1 cellular context compared by ENCODE assay signal in the genomic region with DNA sequence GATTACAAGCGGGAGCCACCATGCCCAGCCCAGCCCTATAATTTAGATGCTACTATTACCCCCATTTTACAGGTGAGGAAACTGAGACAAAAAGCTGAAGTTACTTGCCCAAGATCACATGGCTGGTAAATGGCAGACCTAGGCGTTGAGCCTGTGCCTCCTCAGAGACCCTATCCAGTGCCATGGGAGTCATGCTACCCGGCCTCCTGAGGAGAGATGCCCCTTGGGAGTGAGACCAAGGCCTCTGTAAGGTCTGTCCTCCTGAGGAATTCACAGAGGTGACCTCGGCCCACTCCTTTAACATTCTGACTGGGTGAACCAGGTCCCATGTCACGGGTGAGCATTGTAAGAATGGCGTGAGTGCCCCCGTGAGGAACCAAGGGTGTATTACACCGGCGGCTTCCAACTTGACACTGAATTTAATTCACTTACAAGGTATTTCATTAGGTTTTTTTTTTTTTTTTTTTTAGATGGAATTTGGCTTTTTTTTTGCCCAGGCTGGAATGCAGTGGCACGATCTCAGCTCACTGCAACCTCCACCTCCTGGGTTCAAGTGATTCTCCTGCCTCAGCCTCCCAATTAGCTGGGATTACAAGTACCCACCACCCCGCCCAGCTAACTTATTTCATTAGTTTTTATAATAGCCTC.
TF ChIP-seq lines count a peak whose summit lies in the region.

No MANE protein-coding gene starts in this region.

TF ChIP-seq in K562, 482 proteins besides CTCF, POLR2A, EP300 and RAD21 (continued from another document):
- TF ChIP-seq, protein P1, sequence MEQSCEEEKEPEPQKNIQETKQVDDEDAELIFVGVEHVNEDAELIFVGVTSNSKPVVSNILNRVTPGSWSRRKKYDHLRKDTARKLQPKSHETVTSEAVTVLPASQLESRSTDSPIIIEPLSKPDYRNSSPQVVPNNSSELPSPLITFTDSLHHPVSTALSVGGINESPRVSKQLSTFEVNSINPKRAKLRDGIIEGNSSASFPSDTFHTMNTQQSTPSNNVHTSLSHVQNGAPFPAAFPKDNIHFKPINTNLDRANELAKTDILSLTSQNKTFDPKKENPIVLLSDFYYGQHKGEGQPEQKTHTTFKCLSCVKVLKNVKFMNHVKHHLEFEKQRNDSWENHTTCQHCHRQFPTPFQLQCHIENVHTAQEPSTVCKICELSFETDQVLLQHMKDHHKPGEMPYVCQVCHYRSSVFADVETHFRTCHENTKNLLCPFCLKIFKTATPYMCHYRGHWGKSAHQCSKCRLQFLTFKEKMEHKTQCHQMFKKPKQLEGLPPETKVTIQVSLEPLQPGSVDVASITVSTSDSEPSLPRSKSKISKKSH (CRISPR knock-in tag; IDR thresholded peaks at IDR 0.05), result no peak
- TF ChIP-seq TAF7 (tag; IDR thresholded peaks at IDR 0.05) (no peak), ERF (CRISPR knock-in tag; IDR thresholded peaks at IDR 0.05) (no peak), CHD2 (IDR thresholded peaks at IDR 0.05; ENCODE audit: low read depth, low read length) (no peak), HDAC2 (IDR thresholded peaks at IDR 0.05) (peak; percentile 63; the same call in 1 of the 2 replicates), ESRRA (IDR thresholded peaks at IDR 0.05; ENCODE audit: borderline replicate concordance, low read depth) (peak; percentile 94), ADNP (tag; IDR thresholded peaks at IDR 0.05) (peak; percentile 80), POLR2AphosphoS5 (IDR thresholded peaks at IDR 0.05; ENCODE audit: control insufficient read depth, insufficient read depth, low read depth, low read length) (no peak), RBM25 (IDR thresholded peaks at IDR 0.05; ENCODE audit: low read depth, low read length, severe bottlenecking) (peak; percentile 81), ZNF384 (IDR thresholded peaks at IDR 0.05; ENCODE audit: low read depth, low read length) (peak; percentile 74), SMARCE1 (IDR thresholded peaks at IDR 0.05) (no peak), ZNF830 (CRISPR knock-in tag; IDR thresholded peaks at IDR 0.05) (no peak), ZKSCAN8 (CRISPR knock-in tag; IDR thresholded peaks at IDR 0.05) (no peak), TOE1 (IDR thresholded peaks at IDR 0.05; ENCODE audit: borderline replicate concordance) (no peak), TOE1 (CRISPR knock-in tag; IDR thresholded peaks at IDR 0.05; ENCODE audit: borderline replicate concordance, low read depth) (no peak), RBM22 (IDR thresholded peaks at IDR 0.05; ENCODE audit: low read depth, low read length, poor library complexity, severe bottlenecking) (no peak), CBFB (CRISPR knock-in tag; IDR thresholded peaks at IDR 0.05) (no peak), GTF2F1 (IDR thresholded peaks at IDR 0.05; ENCODE audit: low read depth, low read length) (no peak), NCOA1 (IDR thresholded peaks at IDR 0.05; ENCODE audit: low read depth) (no peak), KDM1A (IDR thresholded peaks at IDR 0.05) (peak in 1 of 2 experiments; percentile 61; a peak in 3 of 4 replicates), SUPT5H (IDR thresholded peaks at IDR 0.05) (no peak), FOXP1 (CRISPR knock-in tag; IDR thresholded peaks at IDR 0.05) (no peak), STAG1 (CRISPR knock-in tag; IDR thresholded peaks at IDR 0.05; ENCODE audit: borderline replicate concordance) (peak; percentile 54; the same call in 1 of the 2 replicates), POLR2H (tag; IDR thresholded peaks at IDR 0.05; ENCODE audit: low read depth) (no peak), SNIP1 (IDR thresholded peaks at IDR 0.05; ENCODE audit: low read depth) (no peak)
- TF ChIP-seq, protein P2, sequence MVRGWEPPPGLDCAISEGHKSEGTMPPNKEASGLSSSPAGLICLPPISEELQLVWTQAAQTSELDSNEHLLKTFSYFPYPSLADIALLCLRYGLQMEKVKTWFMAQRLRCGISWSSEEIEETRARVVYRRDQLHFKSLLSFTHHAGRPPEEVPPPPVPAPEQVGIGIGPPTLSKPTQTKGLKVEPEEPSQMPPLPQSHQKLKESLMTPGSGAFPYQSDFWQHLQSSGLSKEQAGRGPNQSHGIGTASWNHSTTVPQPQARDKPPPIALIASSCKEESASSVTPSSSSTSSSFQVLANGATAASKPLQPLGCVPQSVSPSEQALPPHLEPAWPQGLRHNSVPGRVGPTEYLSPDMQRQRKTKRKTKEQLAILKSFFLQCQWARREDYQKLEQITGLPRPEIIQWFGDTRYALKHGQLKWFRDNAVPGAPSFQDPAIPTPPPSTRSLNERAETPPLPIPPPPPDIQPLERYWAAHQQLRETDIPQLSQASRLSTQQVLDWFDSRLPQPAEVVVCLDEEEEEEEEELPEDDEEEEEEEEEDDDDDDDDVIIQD (CRISPR knock-in tag; IDR thresholded peaks at IDR 0.05), result no peak
- TF ChIP-seq, protein P3, sequence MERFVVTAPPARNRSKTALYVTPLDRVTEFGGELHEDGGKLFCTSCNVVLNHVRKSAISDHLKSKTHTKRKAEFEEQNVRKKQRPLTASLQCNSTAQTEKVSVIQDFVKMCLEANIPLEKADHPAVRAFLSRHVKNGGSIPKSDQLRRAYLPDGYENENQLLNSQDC (CRISPR knock-in tag; IDR thresholded peaks at IDR 0.05), result no peak
- TF ChIP-seq, protein P4, sequence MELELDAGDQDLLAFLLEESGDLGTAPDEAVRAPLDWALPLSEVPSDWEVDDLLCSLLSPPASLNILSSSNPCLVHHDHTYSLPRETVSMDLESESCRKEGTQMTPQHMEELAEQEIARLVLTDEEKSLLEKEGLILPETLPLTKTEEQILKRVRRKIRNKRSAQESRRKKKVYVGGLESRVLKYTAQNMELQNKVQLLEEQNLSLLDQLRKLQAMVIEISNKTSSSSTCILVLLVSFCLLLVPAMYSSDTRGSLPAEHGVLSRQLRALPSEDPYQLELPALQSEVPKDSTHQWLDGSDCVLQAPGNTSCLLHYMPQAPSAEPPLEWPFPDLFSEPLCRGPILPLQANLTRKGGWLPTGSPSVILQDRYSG (tag; conservative IDR thresholded peaks at IDR 0.05; ENCODE audit: low read depth), result no peak
- TF ChIP-seq, protein P5, sequence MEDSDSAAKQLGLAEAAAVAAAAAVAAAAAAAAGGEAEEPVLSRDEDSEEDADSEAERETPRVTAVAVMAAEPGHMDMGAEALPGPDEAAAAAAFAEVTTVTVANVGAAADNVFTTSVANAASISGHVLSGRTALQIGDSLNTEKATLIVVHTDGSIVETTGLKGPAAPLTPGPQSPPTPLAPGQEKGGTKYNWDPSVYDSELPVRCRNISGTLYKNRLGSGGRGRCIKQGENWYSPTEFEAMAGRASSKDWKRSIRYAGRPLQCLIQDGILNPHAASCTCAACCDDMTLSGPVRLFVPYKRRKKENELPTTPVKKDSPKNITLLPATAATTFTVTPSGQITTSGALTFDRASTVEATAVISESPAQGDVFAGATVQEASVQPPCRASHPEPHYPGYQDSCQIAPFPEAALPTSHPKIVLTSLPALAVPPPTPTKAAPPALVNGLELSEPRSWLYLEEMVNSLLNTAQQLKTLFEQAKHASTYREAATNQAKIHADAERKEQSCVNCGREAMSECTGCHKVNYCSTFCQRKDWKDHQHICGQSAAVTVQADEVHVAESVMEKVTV (CRISPR knock-in tag; IDR thresholded peaks at IDR 0.05), result peak; percentile 71
